In the genomic region with DNA sequence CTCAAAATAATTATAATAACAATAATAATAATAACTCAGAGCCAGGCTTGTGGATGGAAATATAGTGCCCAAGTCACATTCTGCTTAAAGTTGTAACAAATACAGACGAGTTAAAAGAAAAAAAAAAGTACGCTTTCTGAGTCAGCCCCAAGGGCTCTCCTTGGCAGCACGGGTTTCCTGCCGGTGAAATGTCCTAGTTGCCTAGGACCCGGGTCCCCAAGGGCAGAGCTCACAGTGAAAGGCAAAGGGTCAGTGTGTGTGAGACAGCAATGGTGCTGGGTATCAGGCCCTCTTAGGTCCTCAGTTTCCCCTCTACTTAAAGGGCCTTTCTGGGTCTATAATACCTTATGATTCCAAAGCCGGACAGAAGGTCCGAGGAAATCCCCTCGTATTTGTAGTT, we compare ENCODE assay signal across 6 cellular contexts.
"Had no signal": no experiment of that assay in that cellular context is flagged by ENCODE, and none has a peak within 500 bp of the region (broad histone marks: within the 10 kb centered on the region; RNA-seq: fewer than 3 reads in every experiment).

No MANE protein-coding gene starts in this region.

- H3K4me3 ChIP-seq: K562 had no signal

- ATAC-seq: HepG2, K562 had no signal

- H3K27ac ChIP-seq: HL-60 had no signal

- FAIRE-seq: HepG2, HTR-8/SVneo, K562 had no signal

- DNase-seq: IMR-90, KBM-7 had no signal
